ENCODE assay signal across 1 cellular context in genomic region chr11:61354208-61354607, GRCh38.
TF ChIP-seq lines count a peak whose summit lies in the region.

No MANE protein-coding gene starts in this region.

TF ChIP-seq in GM12878, 131 proteins besides CTCF, POLR2A, EP300 and RAD21:
- no peak for TF ChIP-seq SREBF2 (IDR thresholded peaks at IDR 0.05; ENCODE audit: low read length)
